In genomic region chr7:100033526-100033925, GRCh38 we compare ENCODE assay signal across 22 cellular contexts. TPM values are rescaled to one million over a fixed set of nuclear protein-coding genes. Genes with fewer than 3 reads are reported as not detected.
DNase-seq lines count a peak whose midpoint lies in the region; ATAC-seq, FAIRE-seq and TF ChIP-seq lines count a peak whose summit lies in the region.
"Had no signal": no experiment of that assay in that cellular context is flagged by ENCODE, and none has a peak within 500 bp of the region (broad histone marks: within the 10 kb centered on the region; RNA-seq: fewer than 3 reads in every experiment).

No MANE protein-coding gene starts in this region.

- TF ChIP-seq POLR2A in K562 (conservative IDR thresholded peaks at IDR 0.05) = no peak

- H3K4me3 ChIP-seq in K562 = no peak overlapping the region
- H3K4me3 ChIP-seq: BLaER1, SJCRH30 had no signal

- TF ChIP-seq RAD21 in K562 (CRISPR knock-in tag; conservative IDR thresholded peaks at IDR 0.05 in 1 of 2, IDR thresholded peaks at IDR 0.05 in 1 of 2) = no peak

- H3K36me3 ChIP-seq in K562 (ENCODE audit: control insufficient read depth, insufficient read depth, low read length) = peaks cover 62% of the 10 kb centered on the region

- H3K9ac ChIP-seq in K562 (ENCODE audit: insufficient read depth in 1 of 2, low read depth in 2 of 2, low read length in 2 of 2) = no peak overlapping the region
- H3K9ac ChIP-seq: BLaER1 had no signal

- H3K4me1 Mint-ChIP-seq in HFFc6 (ENCODE audit: low read depth) = peaks cover 41% of the 10 kb centered on the region
- H3K4me1 Mint-ChIP-seq: T-cell had no signal

- intact Hi-C loops in K562 (cut with micrococcal nuclease) = no loop called here

- CTCF ChIA-PET in K562 (lab: Yijun Ruan, JAX; ENCODE audit: low intra/inter-chr PET ratio) = interaction anchor here (0.7 kb wide), 1 partner anchor 161 kb away, joined by 3 read pairs; no protein-coding TSS in a partner anchor

- no peak for ATAC-seq in K562
- ATAC-seq in HG02763 (IDR thresholded peaks at IDR 0.05; ENCODE audit: unreplicated experiment) = no peak
- ATAC-seq: Panc1, T-cell had no signal

- no peaks in the 10 kb centered on the region; the same call in 1 of the 2 replicates for H3K9me3 ChIP-seq in K562 (replicated peaks; ENCODE audit: control insufficient read depth, insufficient read depth, low read depth, low read length)
- H3K9me3 ChIP-seq: BLaER1, SJCRH30 had no signal

- no peaks in the 10 kb centered on the region for H3K79me2 ChIP-seq in K562 (ENCODE audit: control insufficient read depth, insufficient read depth, low read length)

- TF ChIP-seq EP300 in K562 (IDR thresholded peaks at IDR 0.05; ENCODE audit: low read length) = no peak

- POLR2A ChIA-PET in K562 (lab: Yijun Ruan, JAX) = interaction anchor here (1.1 kb wide), 1 partner anchor 9 kb away, joined by 3 read pairs; no protein-coding TSS in a partner anchor

- BruUV-seq in K562 (replicated peaks; lab: Mats Ljungman, UMichigan) = no TSS peak

- 98% methylated on average over 6 of the region's 6 CpGs for WGBS in K562 (ENCODE audit: insufficient coverage, low coverage, missing lambda C conversion rate)

- peaks cover 14% of the 10 kb centered on the region for H3K9me3 Mint-ChIP-seq in HFFc6
- H3K9me3 Mint-ChIP-seq: CD4-positive, alpha-beta T cell; T-cell had no signal

- H4K20me1 ChIP-seq in K562 (replicated peaks; ENCODE audit: control insufficient read depth, insufficient read depth, low read length) = no peaks in the 10 kb centered on the region

- H3K27ac ChIP-seq in K562 (ENCODE audit: extremely low read depth, low read depth, low read length) = no peak overlapping the region
- H3K27ac ChIP-seq: BLaER1, HL-60, SJCRH30 had no signal

- H3K27ac Mint-ChIP-seq in HFFc6 = peak overlapping the region; percentile 97; the same call in 1 of the 2 replicates
- H3K27ac Mint-ChIP-seq: CD4-positive, alpha-beta T cell; T-cell had no signal

- no peak for DNase-seq in HFFc6
- no peak for DNase-seq in K562 (ENCODE audit: extremely low read depth in 1 of 4, low spot score in 3 of 4)
- no peak for DNase-seq in SHP77 (lab: John Stamatoyannopoulos, UW)
- DNase-seq: ACHN; CD4-positive, alpha-beta T cell; COR-L47; DMS 273 treated with DMSO at 0.1 percent for 48 hours; DMS79 treated with DMSO at 0.1 percent for 48 hours; NCI-H1105; NCI-H146; NCI-H2029; NCI-H226; NCI-H510A treated with DMSO at 0.1 percent for 48 hours; NCI-H748 treated with DMSO at 0.1 percent for 48 hours; NK-92 treated with Interleukin-12 subunit alpha and Interleukin-12 subunit beta, amount 100 ng/mL, for 24 hours; SJCRH30; T-cell had no signal

- H3K27me3 Mint-ChIP-seq in HFFc6 (ENCODE audit: insufficient read depth) = peaks cover 2% of the 10 kb centered on the region; the same call in 1 of the 2 replicates
- H3K27me3 Mint-ChIP-seq: CD4-positive, alpha-beta T cell; T-cell had no signal

- peaks cover 75% of the 10 kb centered on the region for H3K36me3 Mint-ChIP-seq in HFFc6 (ENCODE audit: low read depth)

- H3K4me3 Mint-ChIP-seq in HFFc6 = no peak overlapping the region
- H3K4me3 Mint-ChIP-seq: CD4-positive, alpha-beta T cell; T-cell had no signal

- no peaks in the 10 kb centered on the region for H3K9me1 ChIP-seq in K562 (ENCODE audit: control insufficient read depth, insufficient read depth, low read length)

- H3K4me2 ChIP-seq in K562 (ENCODE audit: insufficient read depth, low read length) = no peak overlapping the region
- H3K4me2 ChIP-seq: BLaER1 had no signal

- no peaks in the 10 kb centered on the region for H3K27me3 ChIP-seq in K562 (ENCODE audit: control insufficient read depth in 2 of 2, insufficient read depth in 2 of 2, low read length in 2 of 2)
- H3K27me3 ChIP-seq: BLaER1, SJCRH30 had no signal

- no peak for FAIRE-seq in K562 (lab: Jason Lieb, UNC)

- in situ Hi-C loops in K562 (cut with MboI) = no loop called here

- no peaks in the 10 kb centered on the region for H3K4me1 ChIP-seq in K562 (replicated peaks in 1 of 2; ENCODE audit: control insufficient read depth in 2 of 2, insufficient read depth in 2 of 2, low read length in 2 of 2)
- H3K4me1 ChIP-seq: BLaER1, SJCRH30 had no signal

- TF ChIP-seq CTCF in HFFc6 (IDR thresholded peaks at IDR 0.05) = no peak
- TF ChIP-seq CTCF in K562 (IDR thresholded peaks at IDR 0.05 in 2 of 3, conservative IDR thresholded peaks at IDR 0.05 in 1 of 3; ENCODE audit: insufficient read depth in 2 of 3, low read depth in 1 of 3, low read length in 3 of 3) = no peak

- H2AFZ ChIP-seq in K562 (ENCODE audit: low read depth, low read length) = no peak overlapping the region

RNA-seq across cellular contexts. Expression of gene ZSCAN21, which starts 16.0 kb away (rescaled TPM):
- 1 to 10 TPM; 8.2 to 9.8 (median 9.2) TPM for total RNA-seq in HFFc6 (2021; fragmentation: NEBNext Ultra II Directional; extraction: Animal tissue kit (Norgen Biotek cat#: 25700))
- 19.2 and 21.8 TPM in 2 replicates for total RNA-seq in K562 (2011; cell fraction: chromatin; rRNA removed; ENCODE audit: low replicate concordance)
- 12.0 and 13.5 TPM in 2 replicates for total RNA-seq in K562 (2011; cell fraction: nucleolus; rRNA removed)
- 9.1 and 13.6 TPM in 2 replicates for total RNA-seq in K562 (2011; cell fraction: nucleoplasm; rRNA removed)
- total RNA-seq in K562 (2014; rRNA removed) (13.8 and 14.0 TPM in 2 replicates), K562 (2014; rRNA removed; fragmentation: Illumina TruSeq; extraction: Trizol) (13.2 and 14.1 TPM in 2 replicates), K562 (2015; rRNA removed; fragmentation: Illumina TruSeq; extraction: Trizol) (11.6 and 12.2 TPM in 2 replicates), K562 (2021) (12.7 and 13.8 TPM in 2 replicates)
- polyA plus RNA-seq in K562 (2011; rRNA removed) (9.5 and 13.4 TPM in 2 replicates), K562 (2014; fragmentation: Illumina TruSeq; extraction: Trizol) (13.5 and 15.5 TPM in 2 replicates), K562 (2014; fragmentation: Nextera tagmentation; extraction: Ambion mirVana) (1 to 10 TPM; 5.9 to 6.9 TPM), K562 (2014; rRNA removed) (11.6 and 11.8 TPM in 2 replicates)
- 6.7 and 9.5 TPM in 2 replicates for polyA plus RNA-seq in K562 (2011; cell fraction: cytosol; rRNA removed)
- 7.4 and 7.8 TPM in 2 replicates for polyA plus RNA-seq in K562 (2011; cell fraction: nucleus; rRNA removed)
- 7.7 and 8.5 TPM in 2 replicates for polyA plus RNA-seq in K562 (2012)
- 8.2 and 9.7 TPM in 2 replicates for polyA minus RNA-seq in K562 (2011; rRNA and poly(A)+ RNA removed)
- 3.5 and 5.0 TPM in 2 replicates for polyA minus RNA-seq in K562 (2011; cell fraction: cytosol; rRNA and poly(A)+ RNA removed)
- polyA minus RNA-seq in K562 (2011; cell fraction: nucleus; rRNA and poly(A)+ RNA removed) = 2.6 and 3.2 TPM in 2 replicates

RNA-seq across cellular contexts. Expression of gene ZKSCAN1, which starts 18.1 kb away (rescaled TPM):
- total RNA-seq in HFFc6 (2021; fragmentation: NEBNext Ultra II Directional; extraction: Animal tissue kit (Norgen Biotek cat#: 25700)) = 10 to 100 TPM; 55.9 to 77.4 (median 63.1) TPM
- total RNA-seq in K562 (2011; cell fraction: chromatin; rRNA removed; ENCODE audit: low replicate concordance) = 87.8 and 126 TPM in 2 replicates
- 44.4 and 45.4 TPM in 2 replicates for total RNA-seq in K562 (2011; cell fraction: nucleolus; rRNA removed)
- 60.3 and 60.7 TPM in 2 replicates for total RNA-seq in K562 (2011; cell fraction: nucleoplasm; rRNA removed)
- total RNA-seq in K562 (2014; rRNA removed) = 15.5 and 19.4 TPM in 2 replicates
- 32.1 and 36.1 TPM in 2 replicates for total RNA-seq in K562 (2014; rRNA removed; fragmentation: Illumina TruSeq; extraction: Trizol)
- total RNA-seq in K562 (2015; rRNA removed; fragmentation: Illumina TruSeq; extraction: Trizol) = 22.5 and 23.2 TPM in 2 replicates
- total RNA-seq in K562 (2021) = 42.9 and 43.0 TPM in 2 replicates
- polyA plus RNA-seq in K562 (2011; rRNA removed) = 28.3 and 34.6 TPM in 2 replicates
- polyA plus RNA-seq in K562 (2011; cell fraction: cytosol; rRNA removed) = 14.3 and 17.7 TPM in 2 replicates
- polyA plus RNA-seq in K562 (2011; cell fraction: nucleus; rRNA removed) = 20.7 and 36.3 TPM in 2 replicates
- polyA plus RNA-seq in K562 (2012) = 17.2 and 27.8 TPM in 2 replicates
- polyA plus RNA-seq in K562 (2014; fragmentation: Illumina TruSeq; extraction: Trizol) = 23.8 and 27.3 TPM in 2 replicates
- polyA plus RNA-seq in K562 (2014; fragmentation: Nextera tagmentation; extraction: Ambion mirVana) = 1 to 10 TPM; 5.3 to 6.8 TPM
- 19.8 and 20.9 TPM in 2 replicates for polyA plus RNA-seq in K562 (2014; rRNA removed)
- 65.4 and 82.5 TPM in 2 replicates for polyA minus RNA-seq in K562 (2011; rRNA and poly(A)+ RNA removed)
- 24.1 and 25.7 TPM in 2 replicates for polyA minus RNA-seq in K562 (2011; cell fraction: cytosol; rRNA and poly(A)+ RNA removed)
- polyA minus RNA-seq in K562 (2011; cell fraction: nucleus; rRNA and poly(A)+ RNA removed) = 12.1 and 20.1 TPM in 2 replicates

RNA-seq across cellular contexts. Expression of gene ZNF3, which starts 48.0 kb away (rescaled TPM):
- 10 to 100 TPM; 16.5 to 19.4 (median 18.3) TPM for total RNA-seq in HFFc6 (2021; fragmentation: NEBNext Ultra II Directional; extraction: Animal tissue kit (Norgen Biotek cat#: 25700))
- 153 and 214 TPM in 2 replicates for total RNA-seq in K562 (2011; cell fraction: chromatin; rRNA removed; ENCODE audit: low replicate concordance)
- 103 and 125 TPM in 2 replicates for total RNA-seq in K562 (2011; cell fraction: nucleolus; rRNA removed)
- total RNA-seq in K562 (2011; cell fraction: nucleoplasm; rRNA removed) = 119 and 140 TPM in 2 replicates
- total RNA-seq in K562 (2014; rRNA removed) (33.6 and 35.6 TPM in 2 replicates), K562 (2014; rRNA removed; fragmentation: Illumina TruSeq; extraction: Trizol) (55.6 and 64.4 TPM in 2 replicates), K562 (2015; rRNA removed; fragmentation: Illumina TruSeq; extraction: Trizol) (61.6 and 64.9 TPM in 2 replicates), K562 (2021) (46.7 and 48.5 TPM in 2 replicates)
- polyA plus RNA-seq in K562 (2011; rRNA removed) (44.8 and 52.3 TPM in 2 replicates), K562 (2014; fragmentation: Illumina TruSeq; extraction: Trizol) (58.4 and 58.7 TPM in 2 replicates), K562 (2014; fragmentation: Nextera tagmentation; extraction: Ambion mirVana) (10 to 100 TPM; 30.0 to 51.5 TPM), K562 (2014; rRNA removed) (39.6 and 45.8 TPM in 2 replicates)
- polyA plus RNA-seq in K562 (2011; cell fraction: cytosol; rRNA removed) = 20.8 and 27.2 TPM in 2 replicates
- polyA plus RNA-seq in K562 (2011; cell fraction: nucleus; rRNA removed) = 85.4 and 103 TPM in 2 replicates
- polyA plus RNA-seq in K562 (2012) = 30.1 and 31.6 TPM in 2 replicates
- 55.6 and 57.4 TPM in 2 replicates for polyA minus RNA-seq in K562 (2011; rRNA and poly(A)+ RNA removed)
- 10.5 and 15.3 TPM in 2 replicates for polyA minus RNA-seq in K562 (2011; cell fraction: cytosol; rRNA and poly(A)+ RNA removed)
- polyA minus RNA-seq in K562 (2011; cell fraction: nucleus; rRNA and poly(A)+ RNA removed) = 33.7 and 50.5 TPM in 2 replicates

RNA-seq across cellular contexts. Expression of gene COPS6, which starts 55.2 kb away (rescaled TPM):
- 100 to 1,000 TPM; 253 to 334 (median 302) TPM for total RNA-seq in HFFc6 (2021; fragmentation: NEBNext Ultra II Directional; extraction: Animal tissue kit (Norgen Biotek cat#: 25700))
- 151 and 243 TPM in 2 replicates for total RNA-seq in K562 (2011; cell fraction: chromatin; rRNA removed; ENCODE audit: low replicate concordance)
- total RNA-seq in K562 (2011; cell fraction: nucleolus; rRNA removed) = 132 and 134 TPM in 2 replicates
- total RNA-seq in K562 (2011; cell fraction: nucleoplasm; rRNA removed) = 123 and 134 TPM in 2 replicates
- 102 and 119 TPM in 2 replicates for total RNA-seq in K562 (2014; rRNA removed)
- total RNA-seq in K562 (2014; rRNA removed; fragmentation: Illumina TruSeq; extraction: Trizol) = 56.4 and 64.2 TPM in 2 replicates
- total RNA-seq in K562 (2015; rRNA removed; fragmentation: Illumina TruSeq; extraction: Trizol) = 60.1 and 63.0 TPM in 2 replicates
- 168 TPM in 2 replicates for total RNA-seq in K562 (2021)
- 142 and 202 TPM in 2 replicates for polyA plus RNA-seq in K562 (2011; rRNA removed)
- polyA plus RNA-seq in K562 (2011; cell fraction: cytosol; rRNA removed) = 161 and 249 TPM in 2 replicates
- 125 and 159 TPM in 2 replicates for polyA plus RNA-seq in K562 (2011; cell fraction: nucleus; rRNA removed)
- polyA plus RNA-seq in K562 (2012) = 160 and 243 TPM in 2 replicates
- polyA plus RNA-seq in K562 (2014; fragmentation: Illumina TruSeq; extraction: Trizol) = 176 and 194 TPM in 2 replicates
- 100 to 1,000 TPM; 160 to 331 TPM for polyA plus RNA-seq in K562 (2014; fragmentation: Nextera tagmentation; extraction: Ambion mirVana)
- polyA plus RNA-seq in K562 (2014; rRNA removed) = 212 and 232 TPM in 2 replicates
- 82.3 and 172 TPM in 2 replicates for polyA minus RNA-seq in K562 (2011; rRNA and poly(A)+ RNA removed)
- 57.4 and 102 TPM in 2 replicates for polyA minus RNA-seq in K562 (2011; cell fraction: cytosol; rRNA and poly(A)+ RNA removed)
- polyA minus RNA-seq in K562 (2011; cell fraction: nucleus; rRNA and poly(A)+ RNA removed) = 37.4 and 39.0 TPM in 2 replicates

RNA-seq across cellular contexts. Expression of gene AZGP1, which starts 57.7 kb away (rescaled TPM):
- total RNA-seq in HFFc6 (2021; fragmentation: NEBNext Ultra II Directional; extraction: Animal tissue kit (Norgen Biotek cat#: 25700)) = not detected
- total RNA-seq in K562 (2011; cell fraction: chromatin; rRNA removed; ENCODE audit: low replicate concordance) = not detected in 2 replicates
- not detected in 2 replicates for total RNA-seq in K562 (2011; cell fraction: nucleolus; rRNA removed)
- total RNA-seq in K562 (2011; cell fraction: nucleoplasm; rRNA removed) = not detected in 2 replicates
- total RNA-seq in K562 (2014; rRNA removed) (0.18 TPM in 1 of 2 replicates, not detected in the other), K562 (2014; rRNA removed; fragmentation: Illumina TruSeq; extraction: Trizol) (not detected in 2 replicates), K562 (2015; rRNA removed; fragmentation: Illumina TruSeq; extraction: Trizol) (not detected in 2 replicates), K562 (2021) (0.53 and 0.54 TPM in 2 replicates)
- polyA plus RNA-seq in K562 (2011; rRNA removed) (not detected in 2 replicates), K562 (2014; fragmentation: Illumina TruSeq; extraction: Trizol) (not detected in 2 replicates), K562 (2014; fragmentation: Nextera tagmentation; extraction: Ambion mirVana) (not detected), K562 (2014; rRNA removed) (not detected in 2 replicates)
- polyA plus RNA-seq in K562 (2011; cell fraction: cytosol; rRNA removed) = not detected in 2 replicates
- polyA plus RNA-seq in K562 (2011; cell fraction: nucleus; rRNA removed) = not detected in 2 replicates
- polyA plus RNA-seq in K562 (2012) = not detected in 2 replicates
- not detected in 2 replicates for polyA minus RNA-seq in K562 (2011; rRNA and poly(A)+ RNA removed)
- polyA minus RNA-seq in K562 (2011; cell fraction: cytosol; rRNA and poly(A)+ RNA removed) = not detected in 2 replicates
- polyA minus RNA-seq in K562 (2011; cell fraction: nucleus; rRNA and poly(A)+ RNA removed) = not detected in 2 replicates
- total RNA-seq: CD4-positive, alpha-beta T cell; HT1080; SJCRH30 had no signal
